22 cellular contexts compared by ENCODE assay signal in genomic region chr7:30877010-30877740, GRCh38. TPM values are rescaled to one million over a fixed set of nuclear protein-coding genes. Genes with fewer than 3 reads are reported as not detected.
DNase-seq lines count a peak whose midpoint lies in the region; ATAC-seq and TF ChIP-seq lines count a peak whose summit lies in the region.
"Had no signal": no experiment of that assay in that cellular context is flagged by ENCODE, and none has a peak within 500 bp of the region (broad histone marks: within the 10 kb centered on the region; RNA-seq: fewer than 3 reads in every experiment).

No MANE protein-coding gene starts in this region.

- intact Hi-C loops in IMR-90 (cut with micrococcal nuclease), result no loop called here

- H3K4me1 ChIP-seq in BLaER1 (peaks cover 52% of the 10 kb centered on the region), IMR-90 (ENCODE audit: control insufficient read depth, insufficient read depth, low read length) (0 out of 2 replicates have a peak, but pooled peaks cover 3% of the 10 kb centered on the region), neural progenitor cell (peaks cover 47% of the 10 kb centered on the region)
- H3K4me1 ChIP-seq: SJCRH30 had no signal

- no peaks in the 10 kb centered on the region for H3K9me3 Mint-ChIP-seq in neural progenitor cell
- H3K9me3 Mint-ChIP-seq: T-cell had no signal

- WGBS in IMR-90 (ENCODE audit: extremely low coverage in 2 of 2, insufficient read length in 1 of 2), 2 experiments, result no CpG with 5 or more reads among the region's 9 CpGs

- H2AK5ac ChIP-seq in IMR-90 (ENCODE audit: low read depth, low read length), result no peak overlapping the region

- H2BK120ac ChIP-seq in IMR-90 (ENCODE audit: low read depth, low read length), result no peak overlapping the region

- no peak overlapping the region for H4K5ac ChIP-seq in IMR-90 (ENCODE audit: low read depth, low read length)

- H2BK15ac ChIP-seq in IMR-90 (ENCODE audit: low read depth, low read length), result no peak overlapping the region

- H3K27ac Mint-ChIP-seq in neural progenitor cell, result no peak overlapping the region
- H3K27ac Mint-ChIP-seq: activated naive CD8-positive, alpha-beta T cell; T-cell; type B pancreatic cell had no signal

- no peak overlapping the region for H2BK5ac ChIP-seq in IMR-90 (ENCODE audit: low read depth, low read length, poor library complexity, severe bottlenecking)

- no TSS peak for BruUV-seq in IMR-90 (replicated peaks; lab: Mats Ljungman, UMichigan)

- no peak overlapping the region for H4K8ac ChIP-seq in IMR-90 (ENCODE audit: low read depth in 2 of 2, low read length in 2 of 2)

- H3K4me3 ChIP-seq in BLaER1 (no peak overlapping the region), IMR-90 (ENCODE audit: insufficient read depth, low read depth, low read length) (no peak overlapping the region), neural progenitor cell (no peak overlapping the region)
- H3K4me3 ChIP-seq: SJCRH30, stomach had no signal

- H3K27me3 Mint-ChIP-seq in neural progenitor cell (ENCODE audit: insufficient read depth, low read depth), result peaks cover 9% of the 10 kb centered on the region
- H3K27me3 Mint-ChIP-seq: activated naive CD8-positive, alpha-beta T cell; brain; T-cell; type B pancreatic cell had no signal

- H3K79me1 ChIP-seq in IMR-90 (ENCODE audit: low read depth in 1 of 2, low read length in 2 of 2), result no peaks in the 10 kb centered on the region

- no peak for TF ChIP-seq POLR2A in IMR-90 (IDR thresholded peaks at IDR 0.05; ENCODE audit: low read depth, low read length)

- no peaks in the 10 kb centered on the region for H3K79me2 ChIP-seq in neural progenitor cell (ENCODE audit: low read depth)

- dilution Hi-C loops in IMR-90 (cut with HindIII; ENCODE audit: low sequenced_read_pairs, unreplicated experiment), result no loop called here

- H3K36me3 Mint-ChIP-seq in neural progenitor cell, result peaks cover 6% of the 10 kb centered on the region
- H3K36me3 Mint-ChIP-seq: CD14-positive monocyte had no signal

- no peak overlapping the region for H3K4ac ChIP-seq in IMR-90 (ENCODE audit: low read depth, low read length)

- no peak overlapping the region for H3K27ac ChIP-seq in BLaER1
- H3K27ac ChIP-seq in IMR-90 (ENCODE audit: insufficient read depth, low read length), result no peak overlapping the region
- no peak overlapping the region for H3K27ac ChIP-seq in neural progenitor cell
- H3K27ac ChIP-seq: SJCRH30 had no signal

- H4K91ac ChIP-seq in IMR-90 (ENCODE audit: insufficient read depth, low read depth, low read length), result no peak overlapping the region

- no peak overlapping the region for H2BK20ac ChIP-seq in IMR-90 (ENCODE audit: low read depth, low read length)

- no peaks in the 10 kb centered on the region for H3K9me3 ChIP-seq in BLaER1
- H3K9me3 ChIP-seq in IMR-90 (ENCODE audit: control insufficient read depth, insufficient read depth, low read length), result peaks cover 5% of the 10 kb centered on the region; the same call in 1 of the 2 replicates
- H3K9me3 ChIP-seq in neural progenitor cell (ENCODE audit: low read depth), result no peaks in the 10 kb centered on the region
- H3K9me3 ChIP-seq: SJCRH30 had no signal

- no peak overlapping the region for H3K4me3 Mint-ChIP-seq in neural progenitor cell
- H3K4me3 Mint-ChIP-seq: activated naive CD8-positive, alpha-beta T cell; brain; CD14-positive monocyte; T-cell; type B pancreatic cell had no signal

- DNase-seq in IMR-90, result no peak
- DNase-seq in iPS DF 19.7 (ENCODE audit: low read depth, low spot score), result peak; percentile 45
- DNase-seq in neural progenitor cell (ENCODE audit: low spot score), result peak; percentile 20
- DNase-seq in T-helper 2 cell, result no peak
- no peak for DNase-seq in NCI-H446 (lab: John Stamatoyannopoulos, UW)
- DNase-seq in globus pallidus (ENCODE audit: low spot score), result no peak
- DNase-seq: activated CD4-positive, alpha-beta T cell treated with anti-CD3 and anti-CD28 coated beads, Interleukin-2, amount 50 U/mL, for 1 hour; DMS153; GDM1; HCEC 1CT; NCI-H1417; NCI-H510A; SJCRH30; stomach; T-cell had no signal

- H3K14ac ChIP-seq in IMR-90 (replicated peaks; ENCODE audit: low read depth, low read length), result no peak overlapping the region

- H3K9ac ChIP-seq in BLaER1 (no peak overlapping the region), IMR-90 (ENCODE audit: low read depth, low read length) (no peak overlapping the region), neural progenitor cell (no peak overlapping the region)

- CTCF ChIA-PET in IMR-90 (lab: Yijun Ruan, JAX), result interaction anchor here (0.9 kb wide), 1 partner anchor 10 kb away, joined by 3 read pairs; no protein-coding TSS in a partner anchor

- H3K36me3 ChIP-seq in BLaER1 (no peaks in the 10 kb centered on the region), IMR-90 (ENCODE audit: control insufficient read depth, insufficient read depth, low read length) (peaks cover 4% of the 10 kb centered on the region), neural progenitor cell (no peaks in the 10 kb centered on the region)
- H3K36me3 ChIP-seq: SJCRH30 had no signal

- H4K20me1 ChIP-seq in BLaER1 (no peaks in the 10 kb centered on the region), IMR-90 (ENCODE audit: insufficient read depth, low read length) (no peaks in the 10 kb centered on the region), neural progenitor cell (ENCODE audit: low read depth) (no peaks in the 10 kb centered on the region)

- H3K4me1 Mint-ChIP-seq in neural progenitor cell, result peaks cover 36% of the 10 kb centered on the region
- H3K4me1 Mint-ChIP-seq: T-cell had no signal

- H3K4me2 ChIP-seq in BLaER1 (peak overlapping the region; percentile 73), IMR-90 (ENCODE audit: low read depth, low read length) (no peak overlapping the region), neural progenitor cell (no peak overlapping the region)

- no peak for TF ChIP-seq RAD21 in IMR-90 (IDR thresholded peaks at IDR 0.05; ENCODE audit: low read length)

- H2AK9ac ChIP-seq in IMR-90 (replicated peaks; ENCODE audit: low read depth, low read length, poor library complexity), result peak overlapping the region; percentile 17

- H3K27me3 ChIP-seq in BLaER1 (no peaks in the 10 kb centered on the region), IMR-90 (ENCODE audit: control insufficient read depth, insufficient read depth, low read length) (no peaks in the 10 kb centered on the region), neural progenitor cell (no peaks in the 10 kb centered on the region)
- H3K27me3 ChIP-seq: stomach had no signal

- H3F3A ChIP-seq in neural progenitor cell (ENCODE audit: low read depth), result peaks cover 27% of the 10 kb centered on the region

- H3K9me1 ChIP-seq in IMR-90 (ENCODE audit: insufficient read depth, low read length), result no peaks in the 10 kb centered on the region; the same call in 1 of the 2 replicates

- H3K56ac ChIP-seq in IMR-90 (ENCODE audit: extremely low read depth, insufficient read depth, low read length), result no peak overlapping the region

- H3K18ac ChIP-seq in IMR-90 (ENCODE audit: low read depth, low read length), result no peak overlapping the region

- POLR2A ChIA-PET in IMR-90 (lab: Charles Lee; ENCODE audit: unreplicated experiment), result no interaction called here

- H3K23ac ChIP-seq in IMR-90 (ENCODE audit: low read depth, low read length), result no peak overlapping the region

- ATAC-seq in IMR-90 (ENCODE audit: low read depth), result peak; percentile 40; the same call in 1 of the 2 replicates
- ATAC-seq in HG02623 (IDR thresholded peaks at IDR 0.05; ENCODE audit: unreplicated experiment), result no peak
- ATAC-seq: Panc1, T-cell had no signal

- TF ChIP-seq CTCF in IMR-90 (conservative IDR thresholded peaks at IDR 0.05; ENCODE audit: low read depth, low read length), result no peak
- no peak for TF ChIP-seq CTCF in neural progenitor cell (IDR thresholded peaks at IDR 0.05)

- peak overlapping the region; percentile 6 for H2AFZ ChIP-seq in IMR-90 (replicated peaks; ENCODE audit: low read length, poor library complexity)
- no peak overlapping the region for H2AFZ ChIP-seq in neural progenitor cell (replicated peaks)

- in situ Hi-C loops in IMR-90 (cut with MboI; ENCODE audit: low sequenced_read_pairs), result no loop called here

TF ChIP-seq in IMR-90, 13 proteins besides CTCF, POLR2A, EP300 and RAD21 (continues in another document):
- TF ChIP-seq RCOR1 (IDR thresholded peaks at IDR 0.05; ENCODE audit: insufficient replicate concordance, low read length) (no peak), SMC3 (IDR thresholded peaks at IDR 0.05; ENCODE audit: low read depth, low read length) (no peak), USF2 (IDR thresholded peaks at IDR 0.05; ENCODE audit: low read depth, low read length) (no peak), BHLHE40 (IDR thresholded peaks at IDR 0.05; ENCODE audit: low read depth, low read length) (no peak), MAFK (IDR thresholded peaks at IDR 0.05; ENCODE audit: low read depth, low read length) (no peak), CEBPB (IDR thresholded peaks at IDR 0.05; ENCODE audit: low read depth, low read length) (no peak), NFE2L2 (IDR thresholded peaks at IDR 0.05; ENCODE audit: low read depth, low read length) (no peak), RFX5 (IDR thresholded peaks at IDR 0.05; ENCODE audit: low read depth, low read length) (no peak), CHD1 (IDR thresholded peaks at IDR 0.05; ENCODE audit: low read depth, low read length) (no peak), ELK1 (IDR thresholded peaks at IDR 0.05; ENCODE audit: borderline replicate concordance, low read depth, low read length) (no peak), MXI1 (IDR thresholded peaks at IDR 0.05; ENCODE audit: borderline replicate concordance, low read depth, low read length) (no peak), FOS (IDR thresholded peaks at IDR 0.05; ENCODE audit: low read depth, low read length) (no peak)

RNA-seq across cellular contexts. Expression of gene AQP1, which starts 34.5 kb away (rescaled TPM):
- 0.18 and 0.28 TPM in 2 replicates for total RNA-seq in IMR-90 (2012; rRNA removed)
- polyA plus RNA-seq in IMR-90 (2012; rRNA removed), result 0.39 and 0.55 TPM in 2 replicates
- polyA plus RNA-seq in IMR-90 (2012; cell fraction: cytosol; rRNA removed), result 0.18 and 0.30 TPM in 2 replicates
- polyA plus RNA-seq in IMR-90 (2012; cell fraction: nucleus; rRNA removed; ENCODE audit: low replicate concordance), result 0.87 and 1.2 TPM in 2 replicates
- 0.87 TPM in 1 of 2 replicates, not detected in the other for total RNA-seq in neural progenitor cell (ENCODE audit: low replicate concordance)
- polyA plus RNA-seq: CD14-positive monocyte had no signal

Comparison
In these comparisons a context has a peak if more than half of its experiments do, and no peak if none do; other contexts are left out.
1. DNase-seq: peak in iPS DF 19.7 (single experiment) and neural progenitor cell (single experiment); none in IMR-90 (single experiment), T-helper 2 cell (0 of 5), NCI-H446 (0 of 2) and globus pallidus (single experiment).